ENCODE assay signal across 22 cellular contexts in the genomic region with DNA sequence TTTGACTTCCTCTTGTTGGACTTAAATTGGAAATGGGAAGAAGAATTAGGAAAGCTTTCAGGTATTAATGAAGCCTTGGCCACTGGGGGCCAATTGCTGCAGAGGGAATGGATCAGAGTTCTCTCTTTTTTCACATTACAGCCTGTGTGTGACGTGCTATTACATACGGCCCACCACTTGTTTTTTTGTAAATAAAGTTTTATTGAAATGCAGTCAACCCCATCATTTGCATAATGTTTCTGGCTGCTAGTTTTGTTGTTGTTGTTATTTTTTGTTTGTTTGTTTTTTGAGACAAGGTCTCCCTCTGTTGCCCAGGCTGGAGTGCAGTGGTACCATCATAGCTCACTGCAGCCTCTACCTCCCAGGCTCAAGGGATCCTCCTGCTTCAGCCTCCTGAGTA.
DNase-seq lines count a peak whose midpoint lies in the region; ATAC-seq, FAIRE-seq and TF ChIP-seq lines count a peak whose summit lies in the region.
"Had no signal": no experiment of that assay in that cellular context is flagged by ENCODE, and none has a peak within 500 bp of the region (broad histone marks: within the 10 kb centered on the region; RNA-seq: fewer than 3 reads in every experiment).

No MANE protein-coding gene starts in this region.

- no peak for TF ChIP-seq POLR2A in K562 (conservative IDR thresholded peaks at IDR 0.05)

- intact Hi-C loops in K562 (cut with micrococcal nuclease) = no loop called here
- intact Hi-C loops in PC-3 (cut with micrococcal nuclease) = no loop called here

- H3K4me2 ChIP-seq in GM23338 (no peak overlapping the region), K562 (ENCODE audit: insufficient read depth, low read length) (no peak overlapping the region), PC-3 (ENCODE audit: low read length) (no peak overlapping the region)
- H3K4me2 ChIP-seq: A549 had no signal

- H3K9me3 Mint-ChIP-seq in activated CD8-positive, alpha-beta memory T cell treated with anti-CD3 and anti-CD28 coated beads, Interleukin-2, amount 10 ng/mL, durations not matched to agents 7 days and 5 days (ENCODE audit: low read depth) = peaks cover 1% of the 10 kb centered on the region
- H3K9me3 Mint-ChIP-seq in GM23338 = peaks cover 8% of the 10 kb centered on the region
- peaks cover 31% of the 10 kb centered on the region for H3K9me3 Mint-ChIP-seq in nephron progenitor cell

- H3K27ac Mint-ChIP-seq in activated CD8-positive, alpha-beta memory T cell treated with anti-CD3 and anti-CD28 coated beads, Interleukin-2, amount 10 ng/mL, durations not matched to agents 7 days and 5 days = no peak overlapping the region
- H3K27ac Mint-ChIP-seq in GM23338 (no peak overlapping the region), nephron progenitor cell (peak overlapping the region; percentile 15)
- H3K27ac Mint-ChIP-seq: CD4-positive, alpha-beta memory T cell had no signal

- no peak overlapping the region for H3K4me3 Mint-ChIP-seq in activated CD8-positive, alpha-beta memory T cell treated with anti-CD3 and anti-CD28 coated beads, Interleukin-2, amount 10 ng/mL, durations not matched to agents 7 days and 5 days
- H3K4me3 Mint-ChIP-seq in GM23338 (no peak overlapping the region), nephron progenitor cell (no peak overlapping the region)
- H3K4me3 Mint-ChIP-seq: CD4-positive, alpha-beta memory T cell; H9 had no signal

- peak; percentile 7 for DNase-seq in activated CD8-positive, alpha-beta memory T cell treated with anti-CD3 and anti-CD28 coated beads, Interleukin-2, amount 50 U/mL, for 48 hours
- no peak for DNase-seq in activated CD8-positive, alpha-beta memory T cell treated with anti-CD3 and anti-CD28 coated beads, Interleukin-2, amount 10 ng/mL, durations not matched to agents 7 days and 5 days
- DNase-seq in GM23338 (ENCODE audit: low spot score) = no peak
- DNase-seq in K562 (ENCODE audit: extremely low read depth in 1 of 4, low spot score in 3 of 4) = no peak
- DNase-seq in nephron progenitor cell = no peak
- no peak for DNase-seq in PC-3
- no peak for DNase-seq in AG20443 (ENCODE audit: low spot score)
- DNase-seq: 8988T; ACHN; C1 segment of cervical spinal cord; Calu3; CD4-positive, alpha-beta memory T cell; COR-L47; DMS53; DMS79 treated with DMSO at 0.1 percent for 48 hours; GF-D8; GM23248; H9 had no signal

- TF ChIP-seq EP300 in K562 (IDR thresholded peaks at IDR 0.05; ENCODE audit: low read length) = no peak

- no peaks in the 10 kb centered on the region for H3K27me3 Mint-ChIP-seq in activated CD8-positive, alpha-beta memory T cell treated with anti-CD3 and anti-CD28 coated beads, Interleukin-2, amount 10 ng/mL, durations not matched to agents 7 days and 5 days
- H3K27me3 Mint-ChIP-seq in GM23338 (ENCODE audit: insufficient read depth, low read depth, poor library complexity) (no peaks in the 10 kb centered on the region), nephron progenitor cell (ENCODE audit: low read depth, poor library complexity) (peaks cover 5% of the 10 kb centered on the region)
- H3K27me3 Mint-ChIP-seq: CD4-positive, alpha-beta memory T cell had no signal

- no peaks in the 10 kb centered on the region for H3K4me1 Mint-ChIP-seq in activated CD8-positive, alpha-beta memory T cell treated with anti-CD3 and anti-CD28 coated beads, Interleukin-2, amount 10 ng/mL, durations not matched to agents 7 days and 5 days
- H3K4me1 Mint-ChIP-seq in GM23338 (no peaks in the 10 kb centered on the region), nephron progenitor cell (peaks cover 35% of the 10 kb centered on the region)
- H3K4me1 Mint-ChIP-seq: H9 had no signal

- H3K4me3 ChIP-seq in GM23338 (no peak overlapping the region), K562 (no peak overlapping the region), PC-3 (ENCODE audit: low read length) (no peak overlapping the region)
- H3K4me3 ChIP-seq: A549, GM23248 had no signal

- FAIRE-seq in K562 (lab: Jason Lieb, UNC) = no peak
- FAIRE-seq: A549, GM12892, GM19239 had no signal

- H4K20me1 ChIP-seq in GM23338 (replicated peaks; ENCODE audit: insufficient read depth) = no peaks in the 10 kb centered on the region
- H4K20me1 ChIP-seq in K562 (replicated peaks; ENCODE audit: control insufficient read depth, insufficient read depth, low read length) = no peaks in the 10 kb centered on the region
- H4K20me1 ChIP-seq in PC-3 (ENCODE audit: low read length) = no peaks in the 10 kb centered on the region

- H3K79me2 ChIP-seq in GM23338 (replicated peaks; ENCODE audit: insufficient read depth) (no peaks in the 10 kb centered on the region), K562 (ENCODE audit: control insufficient read depth, insufficient read depth, low read length) (no peaks in the 10 kb centered on the region), PC-3 (ENCODE audit: low read length) (no peaks in the 10 kb centered on the region)

- H3K36me3 Mint-ChIP-seq in activated CD8-positive, alpha-beta memory T cell treated with anti-CD3 and anti-CD28 coated beads, Interleukin-2, amount 10 ng/mL, durations not matched to agents 7 days and 5 days = peaks cover 23% of the 10 kb centered on the region
- H3K36me3 Mint-ChIP-seq in GM23338 (ENCODE audit: low read depth) (peaks cover 3% of the 10 kb centered on the region), nephron progenitor cell (ENCODE audit: low read depth) (peaks cover 6% of the 10 kb centered on the region)

- H3K27me3 ChIP-seq in GM23338 (ENCODE audit: insufficient read depth) = no peaks in the 10 kb centered on the region
- H3K27me3 ChIP-seq in K562 (ENCODE audit: control insufficient read depth in 2 of 2, insufficient read depth in 2 of 2, low read length in 2 of 2) = no peaks in the 10 kb centered on the region
- H3K27me3 ChIP-seq in PC-3 (ENCODE audit: low read length) = peaks cover 5% of the 10 kb centered on the region; the same call in 1 of the 2 replicates

- TF ChIP-seq RAD21 in K562 (CRISPR knock-in tag; conservative IDR thresholded peaks at IDR 0.05 in 1 of 2, IDR thresholded peaks at IDR 0.05 in 1 of 2) = no peak

- POLR2A ChIA-PET in K562 (lab: Yijun Ruan, JAX) (no interaction called here), PC-3 (lab: Charles Lee; ENCODE audit: unreplicated experiment) (no interaction called here)

- H3K9me2 ChIP-seq in GM23338 (ENCODE audit: insufficient read depth) = no peaks in the 10 kb centered on the region
- H3K9me2 ChIP-seq in PC-3 (replicated peaks; ENCODE audit: low read length) = no peaks in the 10 kb centered on the region

- no peak overlapping the region for H3K27ac ChIP-seq in GM23338 (ENCODE audit: low read depth)
- no peak overlapping the region for H3K27ac ChIP-seq in K562 (ENCODE audit: extremely low read depth, low read depth, low read length)
- no peak overlapping the region for H3K27ac ChIP-seq in PC-3 (ENCODE audit: low read length)
- H3K27ac ChIP-seq: A549, GM23248 had no signal

- in situ Hi-C loops in K562 (cut with MboI) = no loop called here

- H3K9me1 ChIP-seq in K562 (ENCODE audit: control insufficient read depth, insufficient read depth, low read length) = no peaks in the 10 kb centered on the region

- no peaks in the 10 kb centered on the region for H3K4me1 ChIP-seq in GM23338 (ENCODE audit: insufficient read depth)
- H3K4me1 ChIP-seq in K562 (replicated peaks in 1 of 2; ENCODE audit: control insufficient read depth in 2 of 2, insufficient read depth in 2 of 2, low read length in 2 of 2) = no peaks in the 10 kb centered on the region
- no peaks in the 10 kb centered on the region for H3K4me1 ChIP-seq in PC-3 (ENCODE audit: insufficient read depth, low read length)
- H3K4me1 ChIP-seq: A549 had no signal

- H3F3A ChIP-seq in GM23338 (replicated peaks; ENCODE audit: low read depth) = no peaks in the 10 kb centered on the region
- H3F3A ChIP-seq in PC-3 (ENCODE audit: low read length, unreplicated experiment) = no peaks in the 10 kb centered on the region

- H3K9ac ChIP-seq in K562 (ENCODE audit: insufficient read depth in 1 of 2, low read depth in 2 of 2, low read length in 2 of 2) = no peak overlapping the region
- H3K9ac ChIP-seq in PC-3 (ENCODE audit: low read length) = no peak overlapping the region
- H3K9ac ChIP-seq: GM23248 had no signal

- CTCF ChIA-PET in activated CD8-positive, alpha-beta memory T cell treated with anti-CD3 and anti-CD28 coated beads, Interleukin-2, amount 10 ng/mL, durations not matched to agents 7 days and 5 days (lab: Charles Lee) = no interaction called here
- CTCF ChIA-PET in K562 (lab: Yijun Ruan, JAX; ENCODE audit: low intra/inter-chr PET ratio) = no interaction called here
- CTCF ChIA-PET in PC-3 (lab: Charles Lee) = no interaction called here

- H3K9me3 ChIP-seq in K562 (replicated peaks; ENCODE audit: control insufficient read depth, insufficient read depth, low read depth, low read length) (no peaks in the 10 kb centered on the region), PC-3 (ENCODE audit: low read length) (no peaks in the 10 kb centered on the region)
- H3K9me3 ChIP-seq: A549 had no signal

- ATAC-seq in activated CD8-positive, alpha-beta memory T cell treated with anti-CD3 and anti-CD28 coated beads, Interleukin-2, amount 10 ng/mL, durations not matched to agents 7 days and 5 days = no peak
- no peak for ATAC-seq in GM23338
- ATAC-seq in K562 = no peak
- no peak for ATAC-seq in PC-3
- ATAC-seq: A549, HCT116 had no signal

- TF ChIP-seq CTCF in GM23338 (conservative IDR thresholded peaks at IDR 0.05; ENCODE audit: low read depth in 2 of 2) (no peak), K562 (IDR thresholded peaks at IDR 0.05 in 2 of 3, conservative IDR thresholded peaks at IDR 0.05 in 1 of 3; ENCODE audit: insufficient read depth in 2 of 3, low read depth in 1 of 3, low read length in 3 of 3) (no peak), nephron progenitor cell (IDR thresholded peaks at IDR 0.05) (no peak), PC-3 (conservative IDR thresholded peaks at IDR 0.05; ENCODE audit: low read depth, low read length) (no peak)

- BruUV-seq in K562 (replicated peaks; lab: Mats Ljungman, UMichigan) (no TSS peak), PC-3 (replicated peaks; lab: Mats Ljungman, UMichigan) (no TSS peak)

- H3K36me3 ChIP-seq in GM23338 (ENCODE audit: insufficient read depth) = no peaks in the 10 kb centered on the region
- no peaks in the 10 kb centered on the region for H3K36me3 ChIP-seq in K562 (ENCODE audit: control insufficient read depth, insufficient read depth, low read length)
- no peaks in the 10 kb centered on the region for H3K36me3 ChIP-seq in PC-3 (ENCODE audit: low read depth, low read length)

- 0% methylated on average over 2 of the region's 2 CpGs for WGBS in K562 (ENCODE audit: insufficient coverage, low coverage, missing lambda C conversion rate)

- 0 out of 2 replicates have a peak overlapping the region, but pooled peaks have one; percentile 52 for H2AFZ ChIP-seq in GM23338
- no peak overlapping the region for H2AFZ ChIP-seq in K562 (ENCODE audit: low read depth, low read length)
- no peak overlapping the region for H2AFZ ChIP-seq in PC-3 (ENCODE audit: low read length)
- H2AFZ ChIP-seq: GM23248 had no signal

TF ChIP-seq in GM23338, 12 proteins besides CTCF, POLR2A, EP300 and RAD21 (continues in another document):
- no peak for TF ChIP-seq CREB1 (CRISPR knock-in tag; IDR thresholded peaks at IDR 0.05; ENCODE audit: low read depth)
